In the genomic region with DNA sequence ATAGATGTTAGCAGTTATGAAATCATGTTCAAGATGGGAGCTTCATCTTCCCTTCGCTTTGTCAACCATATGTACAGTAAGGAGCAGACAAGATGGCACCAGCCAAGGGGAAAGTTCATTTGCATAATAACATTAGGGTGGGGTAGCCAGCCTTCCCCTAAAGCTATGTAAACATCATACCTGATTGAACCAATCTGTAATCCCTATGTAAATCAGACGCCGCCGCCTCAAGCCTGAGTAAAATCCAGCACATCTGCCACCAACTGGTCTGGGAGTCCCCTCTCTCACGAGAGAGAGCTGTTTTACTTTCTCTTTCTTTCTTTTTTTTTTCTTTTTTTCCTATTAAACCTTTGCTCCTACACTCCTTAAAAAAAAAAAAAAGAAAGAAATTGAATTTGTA, we compare ENCODE assay signal across 9 cellular contexts. TPM values are rescaled to one million over a fixed set of nuclear protein-coding genes. Genes with fewer than 3 reads are reported as not detected.
DNase-seq lines count a peak whose midpoint lies in the region; ATAC-seq and TF ChIP-seq lines count a peak whose summit lies in the region.
"Had no signal": no experiment of that assay in that cellular context is flagged by ENCODE, and none has a peak within 500 bp of the region (broad histone marks: within the 10 kb centered on the region; RNA-seq: fewer than 3 reads in every experiment).

No MANE protein-coding gene starts in this region.

- DNase-seq in GM12865 (ENCODE audit: low read depth) (peak; percentile 85), NCI-H526 treated with DMSO at 0.1 percent for 48 hours (lab: John Stamatoyannopoulos, UW) (peak; percentile 89), immature natural killer cell (no peak), foreskin melanocyte (no peak), cortex of kidney (lab: John Stamatoyannopoulos, UW) (no peak)

- WGBS in gastroesophageal sphincter (ENCODE audit: low coverage in 1 of 2), 2 donors: 61 to 83% methylated on average over 3 to 5 of the region's 5 CpGs

- H3K9me3 ChIP-seq in gastroesophageal sphincter: no peaks in the 10 kb centered on the region
- H3K9me3 ChIP-seq: ascending aorta had no signal

- TF ChIP-seq EP300 in gastroesophageal sphincter (IDR thresholded peaks at IDR 0.05): no peak

- H3K27ac Mint-ChIP-seq in immature natural killer cell: peak overlapping the region in 4 of 6 donors; percentile 34 to 55 (median 42)

- no peaks in the 10 kb centered on the region for H3K27me3 Mint-ChIP-seq in immature natural killer cell (ENCODE audit: low read depth in 3 of 3)

- no peak for TF ChIP-seq POLR2A in gastroesophageal sphincter (IDR thresholded peaks at IDR 0.05)

- no peaks in the 10 kb centered on the region for H3K4me1 ChIP-seq in gastroesophageal sphincter
- H3K4me1 ChIP-seq: ascending aorta had no signal

- H3K27me3 ChIP-seq in gastroesophageal sphincter: no peaks in the 10 kb centered on the region
- H3K27me3 ChIP-seq: ascending aorta had no signal

- H3K36me3 Mint-ChIP-seq in immature natural killer cell: peaks cover 22 to 25% (median 23%) of the 10 kb centered on the region in 3 donors

- H3K4me3 Mint-ChIP-seq in immature natural killer cell: no peak overlapping the region

- peak; percentile 94 for ATAC-seq in GM21786 (IDR thresholded peaks at IDR 0.05; ENCODE audit: unreplicated experiment)
- ATAC-seq in gastroesophageal sphincter: no peak
- ATAC-seq in GM18517 (IDR thresholded peaks at IDR 0.05; ENCODE audit: unreplicated experiment): no peak

- no peak overlapping the region for H3K27ac ChIP-seq in gastroesophageal sphincter
- H3K27ac ChIP-seq: ascending aorta had no signal

- H3K4me3 ChIP-seq in GM12865 (ENCODE audit: low read depth, low read length) (no peak overlapping the region), gastroesophageal sphincter (no peak overlapping the region)
- H3K4me3 ChIP-seq: ascending aorta had no signal

- H3K9me3 Mint-ChIP-seq in immature natural killer cell: no peaks in the 10 kb centered on the region

- H3K36me3 ChIP-seq in gastroesophageal sphincter: peaks cover 0 to 75% of the 10 kb centered on the region in 2 donors

- TF ChIP-seq CTCF in GM12865 (IDR thresholded peaks at IDR 0.05; ENCODE audit: insufficient read depth, low read depth, low read length, missing control alignments) (no peak), gastroesophageal sphincter (IDR thresholded peaks at IDR 0.05) (no peak)

- peaks cover 0 to 9% of the 10 kb centered on the region in 2 donors for H3K4me1 Mint-ChIP-seq in immature natural killer cell

RNA-seq across cellular contexts. Expression of gene REEP2, which starts 30.8 kb away (rescaled TPM):
- polyA plus RNA-seq in immature natural killer cell: under 1 TPM in 2 of 3 donors, not detected in 1; 0.11 to 0.48 TPM
- 10 to 100 TPM; 16.7 to 45.8 (median 26.3) TPM for total RNA-seq in gastroesophageal sphincter

RNA-seq across cellular contexts. Expression of gene KDM3B, which starts 55.5 kb away (rescaled TPM):
- polyA plus RNA-seq in immature natural killer cell: 10 to 100 TPM in 1 of 3 donors, 1 to 10 TPM in 2; 4.0 to 14.5 (median 7.2) TPM
- total RNA-seq in gastroesophageal sphincter: 10 to 100 TPM; 63.4 to 94.0 (median 77.8) TPM

RNA-seq across cellular contexts. Expression of gene EGR1, which starts 57.3 kb away (rescaled TPM):
- under 1 TPM in 2 of 3 donors, not detected in 1; 0.52 to 0.99 TPM for polyA plus RNA-seq in immature natural killer cell
- total RNA-seq in gastroesophageal sphincter: 10 to 100 TPM; 12.0 to 37.3 (median 15.6) TPM

Comparison
In these comparisons a context has a peak if more than half of its experiments do, and no peak if none do; other contexts are left out.
1. DNase-seq: peak in GM12865 (single experiment) and NCI-H526 treated with DMSO at 0.1 percent for 48 hours (single experiment); none in immature natural killer cell (0 of 3), foreskin melanocyte (single experiment) and cortex of kidney (single experiment).